22 cellular contexts compared by ENCODE assay signal in genomic region chr11:70463478-70464255, GRCh38.
"Had no signal": no experiment of that assay in that cellular context is flagged by ENCODE, and none has a peak within 500 bp of the region (broad histone marks: within the 10 kb centered on the region; RNA-seq: fewer than 3 reads in every experiment).

No MANE protein-coding gene starts in this region.

- H3K27ac ChIP-seq: breast epithelium had no signal

- H3K9me3 Mint-ChIP-seq: activated B cell treated with CpG ODN at 0.5 μM for 24 hours; activated CD4-positive, alpha-beta T cell treated with anti-CD3 and anti-CD28 coated beads, Interleukin-2, amount 10 ng/mL, durations not matched to agents 24 days and 14 days; activated naive CD8-positive, alpha-beta T cell treated with anti-CD3 and anti-CD28 coated beads for 36 hours; activated T-cell treated with anti-CD3 and anti-CD28 coated beads, Interleukin-2, amount 50 U/mL, for 4 hours had no signal

- H3K27ac Mint-ChIP-seq: activated B cell treated with CpG ODN at 0.5 μM for 24 hours; activated CD4-positive, alpha-beta T cell treated with anti-CD3 and anti-CD28 coated beads, Interleukin-2, amount 10 ng/mL, durations not matched to agents 24 days and 14 days; activated CD8-positive, alpha-beta memory T cell treated with anti-CD3 and anti-CD28 coated beads, Interleukin-2, amount 10 ng/mL, durations not matched to agents 7 days and 5 days; activated naive CD8-positive, alpha-beta T cell treated with anti-CD3 and anti-CD28 coated beads for 36 hours; T-helper 17 cell had no signal

- H3K27me3 Mint-ChIP-seq: activated CD4-positive, alpha-beta T cell treated with anti-CD3 and anti-CD28 coated beads, Interleukin-2, amount 10 ng/mL, durations not matched to agents 24 days and 14 days had no signal

- H3K4me1 Mint-ChIP-seq: activated CD4-positive, alpha-beta T cell treated with anti-CD3 and anti-CD28 coated beads, Interleukin-2, amount 10 ng/mL, durations not matched to agents 24 days and 14 days; activated CD8-positive, alpha-beta memory T cell treated with anti-CD3 and anti-CD28 coated beads, Interleukin-2, amount 10 ng/mL, durations not matched to agents 7 days and 5 days had no signal

- H3K9me3 ChIP-seq: breast epithelium had no signal

- H3K36me3 ChIP-seq: breast epithelium had no signal

- H3K4me3 Mint-ChIP-seq: activated B cell treated with CpG ODN at 0.5 μM for 24 hours; activated CD4-positive, alpha-beta T cell treated with anti-CD3 and anti-CD28 coated beads, Interleukin-2, amount 10 ng/mL, durations not matched to agents 24 days and 14 days; activated CD8-positive, alpha-beta memory T cell treated with anti-CD3 and anti-CD28 coated beads, Interleukin-2, amount 10 ng/mL, durations not matched to agents 7 days and 5 days; activated naive CD8-positive, alpha-beta T cell treated with anti-CD3 and anti-CD28 coated beads for 36 hours; activated T-cell treated with anti-CD3 and anti-CD28 coated beads, Interleukin-2, amount 50 U/mL, for 4 hours; T-helper 17 cell had no signal

- H3K27me3 ChIP-seq: breast epithelium had no signal

- H3K4me3 ChIP-seq: breast epithelium had no signal

- H3K36me3 Mint-ChIP-seq: activated CD8-positive, alpha-beta memory T cell treated with anti-CD3 and anti-CD28 coated beads, Interleukin-2, amount 10 ng/mL, durations not matched to agents 7 days and 5 days; activated naive CD8-positive, alpha-beta T cell treated with anti-CD3 and anti-CD28 coated beads for 36 hours had no signal

- H3K4me1 ChIP-seq: breast epithelium had no signal

- ATAC-seq: activated CD8-positive, alpha-beta memory T cell treated with anti-CD3 and anti-CD28 coated beads, Interleukin-2, amount 10 ng/mL, durations not matched to agents 7 days and 5 days; activated T-cell treated with anti-CD3 and anti-CD28 coated beads, Interleukin-2, amount 50 U/mL, for 4 hours; PC-3; T-helper 17 cell had no signal

- DNase-seq: activated B cell treated with CpG ODN at 0.5 μM for 24 hours; activated CD4-positive, alpha-beta T cell treated with anti-CD3 and anti-CD28 coated beads for 1 hour; activated CD4-positive, alpha-beta T cell treated with anti-CD3 and anti-CD28 coated beads, Interleukin-2, amount 10 ng/mL, durations not matched to agents 24 days and 14 days; activated CD4-positive, alpha-beta T cell treated with anti-CD3 and anti-CD28 coated beads, Interleukin-2, amount 50 U/mL, for 48 hours; activated CD8-positive, alpha-beta memory T cell treated with anti-CD3 and anti-CD28 coated beads, Interleukin-2, amount 10 ng/mL, durations not matched to agents 7 days and 5 days; activated effector memory CD4-positive, alpha-beta T cell treated with anti-CD3 and anti-CD28 coated beads, Interleukin-2, amount 50 U/mL, for 16 hours; activated naive CD4-positive, alpha-beta T cell treated with Interleukin-2 at 50 U/mL for 16 hours; activated naive CD8-positive, alpha-beta T cell treated with anti-CD3 and anti-CD28 coated beads for 36 hours; activated T-cell treated with anti-CD3 and anti-CD28 coated beads, Interleukin-2, amount 50 U/mL, for 4 hours; anterior cingulate cortex; central memory CD4-positive, alpha-beta T cell; Kasumi-1; NCI-H1105 treated with DMSO at 0.1 percent for 48 hours; NCI-H146; NCI-H187 treated with DMSO at 0.1 percent for 48 hours; NCI-H2081 treated with DMSO at 0.1 percent for 48 hours; NCI-H446; PC-3; SIG-M5; T-helper 17 cell; T-helper 9 cell had no signal
